8 cellular contexts compared by ENCODE assay signal in the genomic region with DNA sequence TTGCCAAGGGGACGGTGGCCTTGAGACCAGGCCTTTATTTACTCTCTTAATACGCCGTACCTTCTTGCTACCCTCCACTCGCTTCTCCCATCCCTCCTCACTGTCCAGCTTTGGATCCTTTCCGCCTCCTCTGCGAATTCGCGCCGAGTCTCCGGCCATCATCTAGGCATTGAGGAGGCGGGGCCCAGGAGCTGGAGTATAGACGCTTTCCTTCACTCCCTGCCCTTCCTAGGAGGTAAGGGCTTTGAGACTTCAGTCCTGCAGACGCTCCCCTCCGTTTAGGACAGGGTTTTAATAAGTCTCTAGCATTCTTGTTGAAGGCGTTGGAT. TPM values are rescaled to one million over a fixed set of nuclear protein-coding genes. Genes with fewer than 3 reads are reported as not detected.
A peak's percentile ranks its signal among the peaks of the same experiment; 100 is the strongest.
DNase-seq lines count a peak whose midpoint lies in the region; ATAC-seq and TF ChIP-seq lines count a peak whose summit lies in the region.

No MANE protein-coding gene starts in this region.

- no peak for TF ChIP-seq CTCF in sigmoid colon (IDR thresholded peaks at IDR 0.05)

- no peak for TF ChIP-seq POLR2A in sigmoid colon (IDR thresholded peaks at IDR 0.05)

- H3K9me3 ChIP-seq in adipocyte (ENCODE audit: control insufficient read depth, low read length) (no peaks in the 10 kb centered on the region), right cardiac atrium (ENCODE audit: control insufficient read depth, low read length) (no peaks in the 10 kb centered on the region), sigmoid colon (no peaks in the 10 kb centered on the region)

- H3K4me3 ChIP-seq in adipocyte (ENCODE audit: low read length) = peak overlapping the region; percentile 97
- peak overlapping the region; percentile 82 for H3K4me3 ChIP-seq in right cardiac atrium (ENCODE audit: low read length)
- peak overlapping the region; percentile 63 to 90 (median 75) for H3K4me3 ChIP-seq in sigmoid colon

- TF ChIP-seq EP300 in sigmoid colon (IDR thresholded peaks at IDR 0.05) = no peak

- 0% methylated on average over 15 of the region's 15 CpGs for WGBS in right cardiac atrium
- WGBS in sigmoid colon, 2 donors = 0 to 1% methylated on average over 15 of the region's 15 CpGs

- H3K4me1 ChIP-seq in adipocyte (ENCODE audit: control insufficient read depth, insufficient read depth, low read length) (peaks cover 16% of the 10 kb centered on the region), right cardiac atrium (ENCODE audit: control insufficient read depth, insufficient read depth, low read length) (no peaks in the 10 kb centered on the region), sigmoid colon (peaks cover 0 to 23% (median 16%) of the 10 kb centered on the region in 4 donors)

- H3K9ac ChIP-seq in adipocyte (ENCODE audit: low read length) = peak overlapping the region; percentile 95

- ATAC-seq in GM21786 (IDR thresholded peaks at IDR 0.05; ENCODE audit: unreplicated experiment) = peak; percentile 7
- ATAC-seq in right cardiac atrium = peak in 1 of 2 donors; percentile 8

- intact Hi-C loops in right cardiac atrium (cut with DNase I) (loop anchor here in 3 of 4 donors (2.0 to 10.0 kb wide), 3 partner anchors 48 to 81 kb away; a partner anchor contains a TSS), sigmoid colon (cut with DNase I) (loop anchor here (1.0 to 10.0 kb wide), 4 partner anchors 51 to 208 kb away; a partner anchor contains a TSS)

- H3K27me3 ChIP-seq in adipocyte (replicated peaks; ENCODE audit: control insufficient read depth, insufficient read depth, low read length) (no peaks in the 10 kb centered on the region), right cardiac atrium (ENCODE audit: control insufficient read depth, insufficient read depth) (no peaks in the 10 kb centered on the region), sigmoid colon (no peaks in the 10 kb centered on the region)

- H3K27ac ChIP-seq in right cardiac atrium (ENCODE audit: low read length) (peak overlapping the region; percentile 76), sigmoid colon (peak overlapping the region; percentile 89 to 92 (median 92))

- peaks cover 31% of the 10 kb centered on the region for H3K36me3 ChIP-seq in adipocyte (ENCODE audit: control insufficient read depth, insufficient read depth, low read length, severe bottlenecking)
- H3K36me3 ChIP-seq in sigmoid colon = peaks cover 0 to 37% (median 7%) of the 10 kb centered on the region in 4 donors

- peak; percentile 53 for DNase-seq in NCI-H146 (lab: John Stamatoyannopoulos, UW)
- DNase-seq in NCI-H146 treated with DMSO at 0.1 percent for 48 hours (lab: John Stamatoyannopoulos, UW; ENCODE audit: unreplicated experiment) = no peak
- DNase-seq in M059J (ENCODE audit: low read depth) = peak; percentile 60
- DNase-seq in adipocyte (ENCODE audit: low read depth) = peak; percentile 72
- DNase-seq in right cardiac atrium = no peak
- DNase-seq in sigmoid colon = no peak
- no peak for DNase-seq in KG1 (lab: John Stamatoyannopoulos, UW)

RNA-seq across cellular contexts. Expression of a gene that starts 0.5 kb away (rescaled TPM):
- total RNA-seq in M059J (2014; rRNA removed; shearing (Covaris generic)) = 41.7 and 42.2 TPM in 2 replicates
- total RNA-seq in right cardiac atrium (10 to 100 TPM; 26.6 to 34.0 (median 30.0) TPM), sigmoid colon (10 to 100 TPM; 10.8 to 27.1 (median 20.1) TPM)
- polyA plus RNA-seq in right cardiac atrium (11.1 TPM), sigmoid colon (10 to 100 TPM; 14.4 to 24.3 (median 22.2) TPM)

RNA-seq across cellular contexts. Expression of a gene that starts 50.9 kb away (rescaled TPM):
- 23.7 and 24.3 TPM in 2 replicates for total RNA-seq in M059J (2014; rRNA removed; shearing (Covaris generic))
- 10 to 100 TPM; 28.0 to 40.3 (median 33.1) TPM for total RNA-seq in right cardiac atrium
- 37.0 TPM for polyA plus RNA-seq in right cardiac atrium
- 10 to 100 TPM; 17.6 to 21.9 (median 20.3) TPM for total RNA-seq in sigmoid colon
- 10 to 100 TPM; 11.5 to 21.0 (median 19.2) TPM for polyA plus RNA-seq in sigmoid colon

Comparison
In these comparisons a context has a peak if more than half of its experiments do, and no peak if none do; other contexts are left out.
1. DNase-seq: peak in NCI-H146 (single experiment), M059J (single experiment) and adipocyte (single experiment); none in NCI-H146 treated with DMSO at 0.1 percent for 48 hours (single experiment), right cardiac atrium (0 of 3), sigmoid colon (single experiment) and KG1 (single experiment).
2. Peak in every context shown above with its lines, with median percentiles within 50 percentile points of each other: H3K4me3 ChIP-seq.